1 cellular context compared by ENCODE assay signal in genomic region chr2:45651415-45652089, GRCh38.
TF ChIP-seq lines count a peak whose summit lies in the region.

Gene PRKCE, plus strand, starts transcription at chr2:45651675.

TF ChIP-seq in HepG2, 621 proteins besides CTCF, POLR2A, EP300 and RAD21 (continued from another document):
- TF ChIP-seq, protein P1, sequence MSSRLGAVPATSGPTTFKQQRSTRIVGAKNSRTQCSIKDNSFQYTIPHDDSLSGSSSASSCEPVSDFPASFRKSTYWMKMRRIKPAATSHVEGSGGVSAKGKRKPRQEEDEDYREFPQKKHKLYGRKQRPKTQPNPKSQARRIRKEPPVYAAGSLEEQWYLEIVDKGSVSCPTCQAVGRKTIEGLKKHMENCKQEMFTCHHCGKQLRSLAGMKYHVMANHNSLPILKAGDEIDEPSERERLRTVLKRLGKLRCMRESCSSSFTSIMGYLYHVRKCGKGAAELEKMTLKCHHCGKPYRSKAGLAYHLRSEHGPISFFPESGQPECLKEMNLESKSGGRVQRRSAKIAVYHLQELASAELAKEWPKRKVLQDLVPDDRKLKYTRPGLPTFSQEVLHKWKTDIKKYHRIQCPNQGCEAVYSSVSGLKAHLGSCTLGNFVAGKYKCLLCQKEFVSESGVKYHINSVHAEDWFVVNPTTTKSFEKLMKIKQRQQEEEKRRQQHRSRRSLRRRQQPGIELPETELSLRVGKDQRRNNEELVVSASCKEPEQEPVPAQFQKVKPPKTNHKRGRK (CRISPR knock-in tag; IDR thresholded peaks at IDR 0.05), result no peak
- TF ChIP-seq ZKSCAN8 (CRISPR knock-in tag; IDR thresholded peaks at IDR 0.05; ENCODE audit: borderline replicate concordance) (no peak), ZNF766 (CRISPR knock-in tag; IDR thresholded peaks at IDR 0.05; ENCODE audit: borderline replicate concordance) (no peak), CBX5 (CRISPR knock-in tag; IDR thresholded peaks at IDR 0.05; ENCODE audit: borderline replicate concordance) (no peak), KMT2B (CRISPR knock-in tag; IDR thresholded peaks at IDR 0.05) (0 out of 2 replicates have a peak, but pooled peaks have one; percentile 34), ZFP90 (CRISPR knock-in tag; IDR thresholded peaks at IDR 0.05; ENCODE audit: borderline replicate concordance) (peak; percentile 8; the same call in 1 of the 2 replicates), GMEB1 (CRISPR knock-in tag; IDR thresholded peaks at IDR 0.05; ENCODE audit: borderline replicate concordance) (0 out of 2 replicates have a peak, but pooled peaks have one; percentile 20), KDM5B (CRISPR knock-in tag; IDR thresholded peaks at IDR 0.05; ENCODE audit: borderline replicate concordance) (peak; percentile 23; the same call in 1 of the 2 replicates), BCL6 (CRISPR knock-in tag; IDR thresholded peaks at IDR 0.05) (no peak), MTA3 (CRISPR knock-in tag; IDR thresholded peaks at IDR 0.05) (no peak), ZNF576 (CRISPR knock-in tag; IDR thresholded peaks at IDR 0.05) (0 out of 2 replicates have a peak, but pooled peaks have one; percentile 40), KMT2A (CRISPR knock-in tag; IDR thresholded peaks at IDR 0.05) (peak; percentile 26; the same call in 1 of the 2 replicates), RAD51 (IDR thresholded peaks at IDR 0.05; ENCODE audit: borderline replicate concordance) (no peak)
TF ChIP-seq in HepG2: peak in this region for 35.
